In genomic region chr4:27100713-27101112, GRCh38 we compare ENCODE assay signal across 16 cellular contexts.
A peak's percentile ranks its signal among the peaks of the same experiment; 100 is the strongest.
DNase-seq lines count a peak whose midpoint lies in the region; ATAC-seq and TF ChIP-seq lines count a peak whose summit lies in the region.
"Had no signal": no experiment of that assay in that cellular context is flagged by ENCODE, and none has a peak within 500 bp of the region (broad histone marks: within the 10 kb centered on the region; RNA-seq: fewer than 3 reads in every experiment).

No MANE protein-coding gene starts in this region.

- no peak overlapping the region for H3K9ac ChIP-seq in Karpas-422 (ENCODE audit: low read length)
- no peak overlapping the region for H3K9ac ChIP-seq in mesenchymal stem cell (ENCODE audit: low read length)
- H3K9ac ChIP-seq: GM23248 had no signal

- H3K27me3 ChIP-seq in Karpas-422 (ENCODE audit: low read length) (no peaks in the 10 kb centered on the region), RWPE2 (ENCODE audit: insufficient read depth, poor library complexity, severe bottlenecking) (no peaks in the 10 kb centered on the region), mesenchymal stem cell (ENCODE audit: control insufficient read depth in 1 of 2, insufficient read depth in 1 of 2, low read length in 2 of 2) (peaks cover 33 to 39% of the 10 kb centered on the region in 2 experiments), thyroid gland (no peaks in the 10 kb centered on the region)
- H3K27me3 ChIP-seq: SJCRH30 had no signal

- H3K4me3 ChIP-seq in Karpas-422 (ENCODE audit: low read length) = no peak overlapping the region
- H3K4me3 ChIP-seq in RWPE2 (ENCODE audit: severe bottlenecking) = no peak overlapping the region
- no peak overlapping the region for H3K4me3 ChIP-seq in mesenchymal stem cell (ENCODE audit: insufficient read depth in 1 of 2, low read depth in 1 of 2, low read length in 2 of 2)
- H3K4me3 ChIP-seq in thyroid gland (replicated peaks in 1 of 3) = no peak overlapping the region
- H3K4me3 ChIP-seq: GM23248, K562, SJCRH30 had no signal

- intact Hi-C loops in thyroid gland (cut with DNase I) = no loop called here

- 73% methylated on average over 8 of the region's 10 CpGs for WGBS in mesenchymal stem cell
- WGBS in thyroid gland, 2 donors = 69 to 73% methylated on average over 10 of the region's 10 CpGs

- no peak overlapping the region for H3K23ac ChIP-seq in mesenchymal stem cell (ENCODE audit: low read length in 2 of 2)

- H3K36me3 ChIP-seq in Karpas-422 (ENCODE audit: insufficient read depth, low read length) (no peaks in the 10 kb centered on the region), RWPE2 (ENCODE audit: low read depth) (no peaks in the 10 kb centered on the region), mesenchymal stem cell (ENCODE audit: control insufficient read depth in 1 of 2, insufficient read depth in 2 of 2, low read depth in 1 of 2, low read length in 2 of 2) (no peaks in the 10 kb centered on the region), thyroid gland (no peaks in the 10 kb centered on the region)
- H3K36me3 ChIP-seq: SJCRH30 had no signal

- DNase-seq in Karpas-422 = peak; percentile 29
- no peak for DNase-seq in RWPE2 (ENCODE audit: low spot score)
- DNase-seq in epithelial cell of prostate (ENCODE audit: low read depth, low spot score) = peak; percentile 50
- DNase-seq in mesenchymal stem cell = no peak
- DNase-seq in central memory CD4-positive, alpha-beta T cell = no peak
- no peak for DNase-seq in thyroid gland
- DNase-seq: GM23248, NCI-H1092, NCI-H2081 treated with DMSO at 0.1 percent for 48 hours, NCI-H2227 treated with DMSO at 0.1 percent for 48 hours, NCI-H524 treated with DMSO at 0.1 percent for 48 hours, SJCRH30 had no signal

- H2BK12ac ChIP-seq in mesenchymal stem cell (ENCODE audit: low read length in 2 of 2) = no peak overlapping the region

- no peaks in the 10 kb centered on the region for H3K79me2 ChIP-seq in Karpas-422 (ENCODE audit: low read length)

- H3K27ac ChIP-seq in Karpas-422 (ENCODE audit: low read length) = no peak overlapping the region
- peak overlapping the region; percentile 17 for H3K27ac ChIP-seq in RWPE2 (ENCODE audit: poor library complexity, severe bottlenecking)
- no peak overlapping the region for H3K27ac ChIP-seq in epithelial cell of prostate
- no peak overlapping the region for H3K27ac ChIP-seq in mesenchymal stem cell (ENCODE audit: low read length, poor library complexity, severe bottlenecking)
- H3K27ac ChIP-seq in thyroid gland = no peak overlapping the region
- H3K27ac ChIP-seq: C4-2B, GM23248, SJCRH30 had no signal

- H2BK5ac ChIP-seq in mesenchymal stem cell (ENCODE audit: low read depth, low read length, poor library complexity, severe bottlenecking) = no peak overlapping the region

- no peak overlapping the region for H3K18ac ChIP-seq in mesenchymal stem cell (ENCODE audit: low read depth in 1 of 2, low read length in 2 of 2)

- H3K4me1 ChIP-seq in Karpas-422 (ENCODE audit: low read length) = no peaks in the 10 kb centered on the region
- peaks cover 9% of the 10 kb centered on the region for H3K4me1 ChIP-seq in RWPE2 (ENCODE audit: insufficient read depth, poor library complexity, severe bottlenecking)
- H3K4me1 ChIP-seq in mesenchymal stem cell (ENCODE audit: control insufficient read depth, insufficient read depth, low read depth, low read length) = no peaks in the 10 kb centered on the region
- no peaks in the 10 kb centered on the region for H3K4me1 ChIP-seq in thyroid gland
- H3K4me1 ChIP-seq: SJCRH30 had no signal

- no peaks in the 10 kb centered on the region for H3K79me1 ChIP-seq in mesenchymal stem cell (replicated peaks; ENCODE audit: low read length, poor library complexity, severe bottlenecking)

- no peak overlapping the region for H2BK120ac ChIP-seq in mesenchymal stem cell (ENCODE audit: low read depth, low read length)

- no peak overlapping the region for H2BK15ac ChIP-seq in mesenchymal stem cell (ENCODE audit: low read depth, poor library complexity, severe bottlenecking)

- no peak overlapping the region for H3K4ac ChIP-seq in mesenchymal stem cell (ENCODE audit: low read depth in 1 of 2, low read length in 2 of 2)

- TF ChIP-seq CTCF in RWPE2 (IDR thresholded peaks at IDR 0.05; ENCODE audit: poor library complexity, severe bottlenecking) (no peak), thyroid gland (IDR thresholded peaks at IDR 0.05) (no peak)

- H3K4me2 ChIP-seq in Karpas-422 (ENCODE audit: low read depth, low read length, poor library complexity, severe bottlenecking) = no peak overlapping the region
- H3K4me2 ChIP-seq in mesenchymal stem cell (ENCODE audit: low read length, poor library complexity, severe bottlenecking) = no peak overlapping the region

- H4K8ac ChIP-seq in mesenchymal stem cell (ENCODE audit: low read length) = no peak overlapping the region

- no peak overlapping the region for H3K14ac ChIP-seq in mesenchymal stem cell (ENCODE audit: low read length in 2 of 2)

- ATAC-seq in RWPE2 (ENCODE audit: low read depth) (peak; percentile 97), HG03139 (IDR thresholded peaks at IDR 0.05; ENCODE audit: unreplicated experiment) (no peak), HG02610 (IDR thresholded peaks at IDR 0.05; ENCODE audit: unreplicated experiment) (no peak)

- no peak overlapping the region for H2AFZ ChIP-seq in Karpas-422 (ENCODE audit: low read length)
- no peak overlapping the region for H2AFZ ChIP-seq in mesenchymal stem cell (ENCODE audit: low read depth, low read length)
- H2AFZ ChIP-seq: GM23248 had no signal

- H4K20me1 ChIP-seq in Karpas-422 (ENCODE audit: insufficient read depth, low read depth, low read length) = no peaks in the 10 kb centered on the region

- H4K91ac ChIP-seq in mesenchymal stem cell (ENCODE audit: low read length) = peak overlapping the region; percentile 21

- no peak for TF ChIP-seq POLR2A in thyroid gland (IDR thresholded peaks at IDR 0.05)

- H3K9me2 ChIP-seq in Karpas-422 (replicated peaks; ENCODE audit: insufficient read depth, low read length) = no peaks in the 10 kb centered on the region

- H3K9me3 ChIP-seq in Karpas-422 (ENCODE audit: low read length) (no peaks in the 10 kb centered on the region), RWPE2 (ENCODE audit: severe bottlenecking) (no peaks in the 10 kb centered on the region), mesenchymal stem cell (ENCODE audit: control insufficient read depth, low read length) (no peaks in the 10 kb centered on the region), thyroid gland (no peaks in the 10 kb centered on the region)
- H3K9me3 ChIP-seq: SJCRH30 had no signal

- H2AK5ac ChIP-seq in mesenchymal stem cell (ENCODE audit: low read length, severe bottlenecking) = no peak overlapping the region

Comparison
In these comparisons a context has a peak if more than half of its experiments do, and no peak if none do; other contexts are left out.
1. DNase-seq: peak in Karpas-422 (single experiment) and epithelial cell of prostate (single experiment); none in RWPE2 (single experiment), mesenchymal stem cell (single experiment), central memory CD4-positive, alpha-beta T cell (single experiment) and thyroid gland (0 of 2).